ENCODE assay signal across 20 cellular contexts in the genomic region with DNA sequence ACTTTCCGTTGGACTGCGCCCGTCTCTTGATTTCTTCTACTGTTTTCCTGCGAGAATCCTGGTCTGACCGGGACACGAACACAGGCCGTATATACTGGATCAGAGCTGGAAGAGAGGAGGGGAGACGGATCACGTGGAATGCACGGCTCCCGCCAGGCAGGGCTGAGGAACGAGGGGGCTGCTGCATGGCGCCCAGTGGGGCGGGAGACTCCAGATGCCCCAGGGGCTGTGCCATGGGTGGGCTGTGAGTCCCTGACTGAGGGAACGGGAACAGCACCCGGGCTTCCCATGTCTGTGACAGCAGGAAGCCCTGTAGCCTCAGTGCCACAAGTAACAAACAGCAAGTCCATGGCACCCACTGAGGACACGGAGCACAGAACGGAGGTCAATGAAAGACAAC. TPM values are rescaled to one million over a fixed set of nuclear protein-coding genes. Genes with fewer than 3 reads are reported as not detected.
DNase-seq lines count a peak whose midpoint lies in the region; ATAC-seq, FAIRE-seq and TF ChIP-seq lines count a peak whose summit lies in the region.
"Had no signal": no experiment of that assay in that cellular context is flagged by ENCODE, and none has a peak within 500 bp of the region (broad histone marks: within the 10 kb centered on the region; RNA-seq: fewer than 3 reads in every experiment).

No MANE protein-coding gene starts in this region.

- H2BK20ac ChIP-seq in H1 (ENCODE audit: low read length), result no peak overlapping the region

- no peak overlapping the region for H2AK5ac ChIP-seq in H1 (ENCODE audit: low read depth, low read length)

- H3K56ac ChIP-seq in H1 (replicated peaks; ENCODE audit: insufficient read length, low read depth, low read length), result no peak overlapping the region

- peaks cover 87% of the 10 kb centered on the region for H3K79me2 ChIP-seq in OCI-LY3 (ENCODE audit: low read length)
- peaks cover 0 to 4% of the 10 kb centered on the region in 2 experiments; a peak in 1 of 4 replicates for H3K79me2 ChIP-seq in H1 (ENCODE audit: control insufficient read depth in 1 of 2, insufficient read depth in 2 of 2, low read length in 2 of 2)

- peak overlapping the region; percentile 40 for H3K4me3 Mint-ChIP-seq in activated T-cell treated with anti-CD3 and anti-CD28 coated beads, Interleukin-2, amount 50 U/mL, for 24 hours
- H3K4me3 Mint-ChIP-seq in stimulated activated naive B cell treated with anti-CD40 and anti-IgM and Interleukin-4, amounts not matched to agents 10 μg/mL and 1 μg/mL and 100 μg/mL, for 72 hours, result peak overlapping the region; percentile 65 to 73

- peaks cover 20% of the 10 kb centered on the region; the same call in 1 of the 2 replicates for H3K79me1 ChIP-seq in H1 (ENCODE audit: low read depth, low read length)

- TF ChIP-seq EP300 in H1 (IDR thresholded peaks at IDR 0.05; ENCODE audit: borderline replicate concordance in 1 of 2, low read depth in 2 of 2, low read length in 2 of 2), result no peak

- H2AFZ ChIP-seq in OCI-LY3 (ENCODE audit: low read depth, low read length) (no peak overlapping the region), H1 (ENCODE audit: low read length) (no peak overlapping the region)

- peaks cover 71% of the 10 kb centered on the region for H3K4me1 Mint-ChIP-seq in activated T-cell treated with anti-CD3 and anti-CD28 coated beads, Interleukin-2, amount 50 U/mL, for 24 hours (ENCODE audit: low read depth)
- H3K4me1 Mint-ChIP-seq in stimulated activated naive B cell treated with anti-CD40 and anti-IgM and Interleukin-4, amounts not matched to agents 10 μg/mL and 1 μg/mL and 100 μg/mL, for 72 hours, result peaks cover 82 to 100% of the 10 kb centered on the region in 2 donors

- no peak overlapping the region for H3K18ac ChIP-seq in H1 (ENCODE audit: extremely low read depth, low read length)

- no peak overlapping the region for H3K4ac ChIP-seq in H1 (replicated peaks; ENCODE audit: insufficient read length, low read depth, low read length)

- DNase-seq in activated T-cell treated with anti-CD3 and anti-CD28 coated beads, Interleukin-2, amount 50 U/mL, for 24 hours, result no peak
- no peak for DNase-seq in activated T-cell treated with anti-CD3 and anti-CD28 coated beads, Interleukin-2, amount 50 U/mL, for 1 hour
- no peak for DNase-seq in H1 (ENCODE audit: low read depth in 1 of 2, low spot score in 2 of 2)
- DNase-seq in stimulated activated naive B cell treated with anti-CD40 and anti-IgM and Interleukin-4, amounts not matched to agents 10 μg/mL and 1 μg/mL and 100 μg/mL, for 72 hours, result no peak
- DNase-seq: activated naive CD4-positive, alpha-beta T cell treated with anti-CD3 and anti-CD28 coated beads, Interleukin-2, amount 50 U/mL, for 16 hours; Calu3; effector memory CD4-positive, alpha-beta T cell; GF-D8; KG1; left lung; NCI-H1417 treated with DMSO at 0.1 percent for 48 hours; NCI-H446 had no signal

- POLR2A ChIA-PET in H1 (lab: Charles Lee; ENCODE audit: partially characterized antibody), result interaction anchor here (1.4 to 2.0 kb wide), 2 partner anchors 15 to 23 kb away, joined by 3 to 5 read pairs; no protein-coding TSS in a partner anchor

- no peak for TF ChIP-seq RAD21 in H1 (IDR thresholded peaks at IDR 0.05 in 1 of 2, conservative IDR thresholded peaks at IDR 0.05 in 1 of 2; ENCODE audit: low read depth in 2 of 2, low read length in 2 of 2)

- H3K14ac ChIP-seq in H1 (ENCODE audit: insufficient read length), result no peak overlapping the region

- ATAC-seq in stimulated activated naive B cell treated with anti-CD40 and anti-IgM and Interleukin-4, amounts not matched to agents 10 μg/mL and 1 μg/mL and 100 μg/mL, for 72 hours (replicated peaks), result no peak
- ATAC-seq in GM21447 (IDR thresholded peaks at IDR 0.05; ENCODE audit: unreplicated experiment) (no peak), GM21381 (IDR thresholded peaks at IDR 0.05; ENCODE audit: unreplicated experiment) (no peak), GM19397 (IDR thresholded peaks at IDR 0.05; ENCODE audit: unreplicated experiment) (no peak)

- H2BK120ac ChIP-seq in H1 (replicated peaks; ENCODE audit: low read depth, low read length), result no peak overlapping the region

- no peaks in the 10 kb centered on the region for H3K9me3 ChIP-seq in OCI-LY3 (ENCODE audit: insufficient read depth, low read length)
- H3K9me3 ChIP-seq in H1 (ENCODE audit: insufficient read depth in 2 of 2, low read depth in 1 of 2, low read length in 1 of 2), result no peaks in the 10 kb centered on the region
- H3K9me3 ChIP-seq: A549, left lung, thoracic aorta had no signal

- peak overlapping the region; percentile 36; the same call in 1 of the 2 replicates for H4K8ac ChIP-seq in H1 (ENCODE audit: extremely low read depth, insufficient read depth, low read length)

- H4K5ac ChIP-seq in H1 (ENCODE audit: insufficient read length, low read depth, low read length), result no peak overlapping the region

- H3K4me3 ChIP-seq in OCI-LY3 (ENCODE audit: low read length) (peak overlapping the region; percentile 53), H1 (ENCODE audit: extremely low read depth in 1 of 4, insufficient read depth in 2 of 4, low read depth in 3 of 4, low read length in 4 of 4) (no peak overlapping the region)
- H3K4me3 ChIP-seq: A549, cardiac muscle cell, left lung, SK-N-MC, thoracic aorta had no signal

- no peaks in the 10 kb centered on the region for H3K23me2 ChIP-seq in H1 (ENCODE audit: low read depth, low read length)

- no peaks in the 10 kb centered on the region for H3K27me3 Mint-ChIP-seq in activated T-cell treated with anti-CD3 and anti-CD28 coated beads, Interleukin-2, amount 50 U/mL, for 24 hours
- H3K27me3 Mint-ChIP-seq in stimulated activated naive B cell treated with anti-CD40 and anti-IgM and Interleukin-4, amounts not matched to agents 10 μg/mL and 1 μg/mL and 100 μg/mL, for 72 hours, result no peaks in the 10 kb centered on the region

- peak overlapping the region; percentile 92 for H3K27ac Mint-ChIP-seq in activated T-cell treated with anti-CD3 and anti-CD28 coated beads, Interleukin-2, amount 50 U/mL, for 24 hours
- H3K27ac Mint-ChIP-seq in stimulated activated naive B cell treated with anti-CD40 and anti-IgM and Interleukin-4, amounts not matched to agents 10 μg/mL and 1 μg/mL and 100 μg/mL, for 72 hours, result peak overlapping the region; percentile 96

- H3K27me3 ChIP-seq in OCI-LY3 (ENCODE audit: low read depth, low read length), result no peaks in the 10 kb centered on the region
- H3K27me3 ChIP-seq in H1 (replicated peaks in 1 of 4; ENCODE audit: control insufficient read depth in 3 of 4, extremely low read depth in 1 of 4, insufficient read depth in 3 of 4, low read length in 3 of 4), result no peaks in the 10 kb centered on the region
- H3K27me3 ChIP-seq: cardiac muscle cell, left lung had no signal

- no peaks in the 10 kb centered on the region for H3K9me3 Mint-ChIP-seq in activated T-cell treated with anti-CD3 and anti-CD28 coated beads, Interleukin-2, amount 50 U/mL, for 24 hours
- peaks cover 0 to 2% of the 10 kb centered on the region in 2 donors for H3K9me3 Mint-ChIP-seq in stimulated activated naive B cell treated with anti-CD40 and anti-IgM and Interleukin-4, amounts not matched to agents 10 μg/mL and 1 μg/mL and 100 μg/mL, for 72 hours

- 90% methylated on average over 17 of the region's 18 CpGs; no CpG with 5 or more reads in 1 of the 2 experiments for WGBS in H1 (ENCODE audit: extremely low coverage in 1 of 2, insufficient coverage in 1 of 2, insufficient read length in 1 of 2, insufficient replicate concordance in 2 of 2, low coverage in 1 of 2, low lambda C conversion rate in 2 of 2, missing lambda C conversion rate in 1 of 2), 2 experiments

- H4K91ac ChIP-seq in H1 (replicated peaks; ENCODE audit: insufficient read length, low read length), result no peak overlapping the region

- H3K36me3 ChIP-seq in OCI-LY3 (replicated peaks; ENCODE audit: low read depth, low read length), result peaks cover 73% of the 10 kb centered on the region
- H3K36me3 ChIP-seq in H1 (ENCODE audit: control insufficient read depth in 2 of 4, insufficient read depth in 4 of 4, low read length in 3 of 4), result peaks cover 37 to 91% (median 74%) of the 10 kb centered on the region in 4 experiments

- H3K36me3 Mint-ChIP-seq in activated T-cell treated with anti-CD3 and anti-CD28 coated beads, Interleukin-2, amount 50 U/mL, for 24 hours (ENCODE audit: low read depth), result peaks cover 94% of the 10 kb centered on the region
- H3K36me3 Mint-ChIP-seq in stimulated activated naive B cell treated with anti-CD40 and anti-IgM and Interleukin-4, amounts not matched to agents 10 μg/mL and 1 μg/mL and 100 μg/mL, for 72 hours, result peaks cover 85 to 98% of the 10 kb centered on the region in 2 donors

- H3K27ac ChIP-seq in OCI-LY3 (ENCODE audit: low read length), result peak overlapping the region; percentile 100
- H3K27ac ChIP-seq in H1 (ENCODE audit: low read depth, low read length), result no peak overlapping the region
- H3K27ac ChIP-seq: cardiac muscle cell, SK-N-MC, thoracic aorta had no signal

- H4K20me1 ChIP-seq in OCI-LY3 (ENCODE audit: insufficient read depth, low read length) (no peaks in the 10 kb centered on the region), H1 (replicated peaks in 1 of 2; ENCODE audit: control insufficient read depth in 1 of 2, insufficient read depth in 2 of 2, low read length in 2 of 2) (peaks cover 12 to 31% of the 10 kb centered on the region in 2 experiments)

- no peak overlapping the region for H2BK5ac ChIP-seq in H1 (ENCODE audit: low read depth, low read length)

- no peak overlapping the region for H3K23ac ChIP-seq in H1 (ENCODE audit: insufficient read length)

- H3K9ac ChIP-seq in OCI-LY3 (ENCODE audit: low read length), result peak overlapping the region; percentile 90
- no peak overlapping the region for H3K9ac ChIP-seq in H1 (replicated peaks in 1 of 4; ENCODE audit: extremely low read depth in 1 of 4, low read depth in 3 of 4, low read length in 3 of 4)

- H3K4me2 ChIP-seq in OCI-LY3 (ENCODE audit: low read length), result peak overlapping the region; percentile 73
- no peak overlapping the region for H3K4me2 ChIP-seq in H1 (ENCODE audit: insufficient read depth in 1 of 2, low read depth in 2 of 2, low read length in 2 of 2)
- H3K4me2 ChIP-seq: A549 had no signal

- no peak overlapping the region for H2BK12ac ChIP-seq in H1 (ENCODE audit: low read depth, low read length)

- no peak for FAIRE-seq in H1 (lab: Jason Lieb, UNC)
- FAIRE-seq: A549 had no signal

- TF ChIP-seq CTCF in OCI-LY3 (IDR thresholded peaks at IDR 0.05; ENCODE audit: low read depth, low read length) (no peak), H1 (IDR thresholded peaks at IDR 0.05; ENCODE audit: control extremely low read depth in 1 of 3, insufficient read depth in 1 of 3, low read depth in 1 of 3, low read length in 3 of 3) (no peak)

- peaks cover 100% of the 10 kb centered on the region for H3K4me1 ChIP-seq in OCI-LY3 (ENCODE audit: low read length)
- H3K4me1 ChIP-seq in H1 (replicated peaks in 1 of 4; ENCODE audit: control insufficient read depth in 3 of 4, insufficient read depth in 4 of 4, low read length in 3 of 4), result no peaks in the 10 kb centered on the region

- no peak overlapping the region for H2BK15ac ChIP-seq in H1 (ENCODE audit: low read length)

- TF ChIP-seq POLR2A in H1 (IDR thresholded peaks at IDR 0.05; ENCODE audit: control extremely low read depth in 1 of 2, low read depth in 2 of 2, low read length in 2 of 2), result no peak

- CTCF ChIA-PET in H1 (lab: Charles Lee; ENCODE audit: partially characterized antibody), result interaction anchor here (0.7 to 4.5 kb wide), 8 partner anchors 8 to 163 kb away, joined by 3 to 32 read pairs (median 4); no protein-coding TSS in a partner anchor

RNA-seq across cellular contexts. Expression of a gene that starts 34.0 kb away (rescaled TPM):
- total RNA-seq in H1 (2021; fragmentation: NEBNext Ultra II Directional; extraction: Animal tissue kit (Norgen Biotek cat#: 25700)), result 260 and 266 TPM in 2 replicates
- polyA plus RNA-seq in H1 (2011; rRNA removed), result 107 and 168 TPM in 2 replicates
- 145 TPM for polyA plus RNA-seq in H1 (2011; cell fraction: cytosol; rRNA removed)
- polyA plus RNA-seq in H1 (2011; cell fraction: nucleus; rRNA removed), result 161 TPM
- 129 to 148 TPM (median 136 TPM) in 4 replicates for polyA plus RNA-seq in H1 (2012, experiment 1 of 2)
- polyA plus RNA-seq in H1 (2012, experiment 2 of 2), result 146 TPM
- polyA plus RNA-seq in H1 (2013, experiment 1 of 2), result 245 TPM
- 311 TPM for polyA plus RNA-seq in H1 (2013, experiment 2 of 2)
- 76.4 and 90.5 TPM in 2 replicates for polyA minus RNA-seq in H1 (2011; rRNA and poly(A)+ RNA removed)
- polyA minus RNA-seq in H1 (2011; cell fraction: cytosol; rRNA and poly(A)+ RNA removed), result 92.9 TPM
- 64.8 TPM for polyA minus RNA-seq in H1 (2011; cell fraction: nucleus; rRNA and poly(A)+ RNA removed)

RNA-seq across cellular contexts. Expression of a gene that starts 44.5 kb away (rescaled TPM):
- 0.46 and 0.48 TPM in 2 replicates for total RNA-seq in H1 (2021; fragmentation: NEBNext Ultra II Directional; extraction: Animal tissue kit (Norgen Biotek cat#: 25700))
- polyA plus RNA-seq in H1 (2011; rRNA removed), result 0.86 and 0.91 TPM in 2 replicates
- 0.57 TPM for polyA plus RNA-seq in H1 (2011; cell fraction: cytosol; rRNA removed)
- polyA plus RNA-seq in H1 (2011; cell fraction: nucleus; rRNA removed), result 1.9 TPM
- 0.55 to 0.88 TPM (median 0.75 TPM) in 4 replicates for polyA plus RNA-seq in H1 (2012, experiment 1 of 2)
- polyA plus RNA-seq in H1 (2012, experiment 2 of 2), result 0.58 TPM
- polyA plus RNA-seq in H1 (2013, experiment 1 of 2), result 0.77 TPM
- polyA plus RNA-seq in H1 (2013, experiment 2 of 2), result 0.94 TPM
- polyA minus RNA-seq in H1 (2011; rRNA and poly(A)+ RNA removed), result 1.0 and 1.1 TPM in 2 replicates
- polyA minus RNA-seq in H1 (2011; cell fraction: cytosol; rRNA and poly(A)+ RNA removed), result 0.44 TPM
- 0.50 TPM for polyA minus RNA-seq in H1 (2011; cell fraction: nucleus; rRNA and poly(A)+ RNA removed)
- total RNA-seq: Calu3, cardiac muscle cell had no signal
- polyA plus RNA-seq: cardiac muscle cell had no signal
